14 cellular contexts compared by ENCODE assay signal in the genomic region with DNA sequence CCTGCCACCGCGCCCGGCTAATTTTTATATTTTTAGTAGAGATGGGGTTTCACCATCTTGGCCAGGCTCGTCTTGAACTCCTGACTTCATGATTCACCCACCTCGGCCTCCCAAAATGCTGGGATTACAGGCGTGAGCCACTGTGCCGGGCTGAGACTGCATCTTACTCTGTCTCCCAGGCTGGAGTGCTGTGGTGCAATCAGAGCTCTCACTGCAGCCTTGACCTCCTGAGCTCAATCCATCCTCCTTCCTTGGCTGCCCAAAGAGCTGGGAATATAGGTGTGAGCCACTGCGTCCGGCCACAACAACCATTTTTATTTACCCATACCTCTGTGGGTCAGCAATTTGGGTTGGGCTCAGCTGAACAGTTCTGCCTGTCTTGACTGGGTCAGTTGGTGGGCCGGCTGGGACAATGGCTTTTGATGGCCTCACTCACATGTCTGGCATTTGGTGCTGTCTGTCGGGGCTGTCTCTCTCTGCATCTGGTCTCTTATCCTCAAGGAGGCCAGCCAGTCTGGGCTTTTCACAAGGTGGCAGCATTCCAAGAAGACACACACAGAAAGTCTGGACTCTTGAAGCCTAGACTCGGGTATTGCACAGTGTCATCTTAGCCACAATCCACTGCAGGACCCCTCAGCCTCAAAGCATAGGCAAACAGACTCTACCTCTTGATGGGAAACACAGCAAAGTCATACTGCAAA.
"Had no signal": no experiment of that assay in that cellular context is flagged by ENCODE, and none has a peak within 500 bp of the region (broad histone marks: within the 10 kb centered on the region; RNA-seq: fewer than 3 reads in every experiment).

No MANE protein-coding gene starts in this region.

- H3K9me3 ChIP-seq: gastrocnemius medialis, vagina had no signal

- H3K27ac ChIP-seq: gastrocnemius medialis, vagina had no signal

- H3K27me3 ChIP-seq: gastrocnemius medialis, vagina had no signal

- H3K4me3 ChIP-seq: gastrocnemius medialis, vagina had no signal

- H3K4me1 ChIP-seq: gastrocnemius medialis, vagina had no signal

- FAIRE-seq: colon, TTC549 had no signal

- H3K36me3 ChIP-seq: gastrocnemius medialis, vagina had no signal

- DNase-seq: activated CD4-positive, alpha-beta T cell treated with anti-CD3 and anti-CD28 coated beads for 36 hours; activated CD4-positive, alpha-beta T cell treated with anti-CD3 and anti-CD28 coated beads, Interleukin-2, amount 50 U/mL, for 48 hours; activated gamma-delta T cell treated with Interleukin-2 at 50 U/mL for 16 hours; gastrocnemius medialis; head of caudate nucleus; occipital lobe; posterior cingulate gyrus; retina; stimulated activated naive CD8-positive, alpha-beta T cell treated with anti-CD3 and anti-CD28 coated beads, Interleukin-15, Interleukin-2, amounts not matched to agents 100 U/mL and 50 U/mL, for 24 hours; SW 1271 had no signal

- ATAC-seq: activated CD4-positive, alpha-beta T cell treated with anti-CD3 and anti-CD28 coated beads for 36 hours; activated naive CD4-positive, alpha-beta T cell treated with anti-CD3 and anti-CD28 coated beads, Interleukin-2, amount 50 U/mL, for 72 hours; gastrocnemius medialis; stimulated activated naive CD8-positive, alpha-beta T cell treated with anti-CD3 and anti-CD28 coated beads, Interleukin-15, Interleukin-2, amounts not matched to agents 100 U/mL and 50 U/mL, for 24 hours had no signal
